In genomic region chr2:88746929-88747490, GRCh38 we compare ENCODE assay signal across 20 cellular contexts. TPM values are rescaled to one million over a fixed set of nuclear protein-coding genes. Genes with fewer than 3 reads are reported as not detected.
DNase-seq lines count a peak whose midpoint lies in the region; ATAC-seq, FAIRE-seq and TF ChIP-seq lines count a peak whose summit lies in the region.
"Had no signal": no experiment of that assay in that cellular context is flagged by ENCODE, and none has a peak within 500 bp of the region (broad histone marks: within the 10 kb centered on the region; RNA-seq: fewer than 3 reads in every experiment).

No MANE protein-coding gene starts in this region.

- H3K4me2 ChIP-seq in OCI-LY1 (ENCODE audit: low read length) (peak overlapping the region; percentile 29), hepatocyte (no peak overlapping the region)

- H3K27me3 ChIP-seq in right cardiac atrium (ENCODE audit: control insufficient read depth, insufficient read depth) (no peaks in the 10 kb centered on the region), OCI-LY1 (ENCODE audit: insufficient read depth, low read length) (no peaks in the 10 kb centered on the region), esophagus squamous epithelium (no peaks in the 10 kb centered on the region), transverse colon (no peaks in the 10 kb centered on the region), hepatocyte (no peaks in the 10 kb centered on the region)
- H3K27me3 ChIP-seq: MG63, SJCRH30 had no signal

- H3K9ac ChIP-seq in OCI-LY1 (ENCODE audit: low read length), result peak overlapping the region; percentile 22; the same call in 1 of the 2 replicates

- H3K4me3 Mint-ChIP-seq in immature natural killer cell, result no peak overlapping the region

- peaks cover 66 to 95% (median 79%) of the 10 kb centered on the region in 3 donors for H3K36me3 Mint-ChIP-seq in immature natural killer cell

- H3K4me3 ChIP-seq in right cardiac atrium (ENCODE audit: low read length) (no peak overlapping the region), OCI-LY1 (ENCODE audit: low read depth, low read length, poor library complexity, severe bottlenecking) (peak overlapping the region; percentile 17), esophagus squamous epithelium (peak overlapping the region in 1 of 4 donors; percentile 8), transverse colon (no peak overlapping the region), hepatocyte (no peak overlapping the region)
- H3K4me3 ChIP-seq: HAP-1, MG63, SJCRH30 had no signal

- TF ChIP-seq CTCF in OCI-LY1 (IDR thresholded peaks at IDR 0.05; ENCODE audit: low read length) (no peak), esophagus squamous epithelium (IDR thresholded peaks at IDR 0.05) (no peak), transverse colon (IDR thresholded peaks at IDR 0.05) (no peak), hepatocyte (IDR thresholded peaks at IDR 0.05; ENCODE audit: poor library complexity) (no peak)

- no peaks in the 10 kb centered on the region for H3K4me1 ChIP-seq in right cardiac atrium (ENCODE audit: control insufficient read depth, insufficient read depth, low read length)
- H3K4me1 ChIP-seq in OCI-LY1 (ENCODE audit: insufficient read depth, low read length, severe bottlenecking), result peaks cover 55% of the 10 kb centered on the region
- H3K4me1 ChIP-seq in esophagus squamous epithelium, result peaks cover 0 to 14% (median 5%) of the 10 kb centered on the region in 3 donors
- peaks cover 0 to 17% (median 6%) of the 10 kb centered on the region in 4 donors for H3K4me1 ChIP-seq in transverse colon
- no peaks in the 10 kb centered on the region for H3K4me1 ChIP-seq in hepatocyte (ENCODE audit: insufficient read depth)
- H3K4me1 ChIP-seq: HAP-1, SJCRH30 had no signal

- H3K9me3 Mint-ChIP-seq in immature natural killer cell, result peaks cover 14 to 21% (median 16%) of the 10 kb centered on the region in 6 donors

- H2AFZ ChIP-seq in OCI-LY1 (ENCODE audit: low read length) (no peak overlapping the region), hepatocyte (no peak overlapping the region)

- peaks cover 2 to 14% of the 10 kb centered on the region in 2 donors for H3K4me1 Mint-ChIP-seq in immature natural killer cell

- H3K27ac Mint-ChIP-seq in immature natural killer cell, result no peak overlapping the region

- peak; percentile 32 for DNase-seq in Right ventricle myocardium inferior (ENCODE audit: missing footprints)
- DNase-seq in right cardiac atrium, result no peak
- DNase-seq in esophagus squamous epithelium (lab: John Stamatoyannopoulos, UW), result no peak
- no peak for DNase-seq in transverse colon
- DNase-seq in urothelium cell line (ENCODE audit: low spot score), result no peak
- no peak for DNase-seq in immature natural killer cell
- no peak for DNase-seq in hepatocyte (ENCODE audit: low spot score)
- DNase-seq: C1 segment of cervical spinal cord, DMS 273 treated with DMSO at 0.1 percent for 48 hours, DND-41, Karpas-422, MG63, NCI-H1048, NCI-H1436, NCI-H1930, NCI-H526, SJCRH30 had no signal

- ATAC-seq in Right ventricle myocardium inferior, result no peak
- no peak for ATAC-seq in right cardiac atrium

- peaks cover 0 to 1% (median 0%) of the 10 kb centered on the region in 3 donors for H3K27me3 Mint-ChIP-seq in immature natural killer cell (ENCODE audit: low read depth in 3 of 3)
- H3K27me3 Mint-ChIP-seq: IgD-negative memory B cell had no signal

- H3K9me3 ChIP-seq in right cardiac atrium (ENCODE audit: control insufficient read depth, low read length), result no peaks in the 10 kb centered on the region
- H3K9me3 ChIP-seq in OCI-LY1 (ENCODE audit: low read length), result peaks cover 6% of the 10 kb centered on the region; the same call in 1 of the 2 replicates
- H3K9me3 ChIP-seq in esophagus squamous epithelium, result peaks cover 0 to 11% (median 0%) of the 10 kb centered on the region in 3 donors
- H3K9me3 ChIP-seq in transverse colon, result peaks cover 6 to 7% of the 10 kb centered on the region in 2 donors
- peaks cover 8% of the 10 kb centered on the region for H3K9me3 ChIP-seq in hepatocyte (ENCODE audit: low read depth)
- H3K9me3 ChIP-seq: HAP-1, SJCRH30 had no signal

- H4K20me1 ChIP-seq in OCI-LY1 (ENCODE audit: insufficient read depth, low read length), result no peaks in the 10 kb centered on the region
- H4K20me1 ChIP-seq in hepatocyte (ENCODE audit: insufficient read depth, poor library complexity, severe bottlenecking), result no peaks in the 10 kb centered on the region

- TF ChIP-seq POLR2A in esophagus squamous epithelium (IDR thresholded peaks at IDR 0.05) (no peak), transverse colon (IDR thresholded peaks at IDR 0.05) (no peak)

- H3K9me2 ChIP-seq in OCI-LY1 (ENCODE audit: low read depth, low read length) (no peaks in the 10 kb centered on the region), hepatocyte (replicated peaks; ENCODE audit: insufficient read depth) (no peaks in the 10 kb centered on the region)

- intact Hi-C loops in Right ventricle myocardium inferior (cut with DNase I), result no loop called here
- intact Hi-C loops in right cardiac atrium (cut with DNase I), result no loop called here
- intact Hi-C loops in esophagus squamous epithelium (cut with DNase I), result no loop called here
- intact Hi-C loops in transverse colon (cut with DNase I; ENCODE audit: low total_unique reads), result no loop called here

- peaks cover 71% of the 10 kb centered on the region for H3K36me3 ChIP-seq in OCI-LY1 (ENCODE audit: insufficient read depth, low read length)
- H3K36me3 ChIP-seq in esophagus squamous epithelium, result peaks cover 0 to 98% (median 8%) of the 10 kb centered on the region in 3 donors
- H3K36me3 ChIP-seq in transverse colon, result peaks cover 0 to 40% (median 17%) of the 10 kb centered on the region in 4 donors
- H3K36me3 ChIP-seq in hepatocyte (replicated peaks; ENCODE audit: insufficient read depth, low read depth), result no peaks in the 10 kb centered on the region

- no peak for FAIRE-seq in urothelium cell line (lab: Jason Lieb, UNC)

- 94% methylated on average over 6 of the region's 6 CpGs for WGBS in right cardiac atrium
- WGBS in esophagus squamous epithelium, 2 donors, result 86 to 89% methylated on average over 3 to 4 of the region's 6 CpGs
- WGBS in transverse colon (ENCODE audit: low coverage in 1 of 2), 2 donors, result 93% methylated on average over 6 of the region's 6 CpGs; no CpG with 5 or more reads in 1 of the 2 donors
- WGBS in hepatocyte (ENCODE audit: low lambda C conversion rate, missing lambda C conversion rate), result 95% methylated on average over 6 of the region's 6 CpGs

- no peaks in the 10 kb centered on the region for H3K79me2 ChIP-seq in OCI-LY1 (ENCODE audit: insufficient read depth, low read length)
- H3K79me2 ChIP-seq in hepatocyte, result peaks cover 6% of the 10 kb centered on the region

- H3F3A ChIP-seq in OCI-LY1 (ENCODE audit: insufficient read depth, low read length), result no peaks in the 10 kb centered on the region

- TF ChIP-seq EP300 in transverse colon (IDR thresholded peaks at IDR 0.05; ENCODE audit: low read depth), result no peak

- H3K27ac ChIP-seq in right cardiac atrium (ENCODE audit: low read length) (no peak overlapping the region), OCI-LY1 (ENCODE audit: low read depth, low read length, poor library complexity, severe bottlenecking) (peak overlapping the region; percentile 99), esophagus squamous epithelium (peak overlapping the region; percentile 66 to 84 (median 78)), transverse colon (peak overlapping the region in 3 of 4 donors; percentile 63 to 66 (median 66)), hepatocyte (no peak overlapping the region)
- H3K27ac ChIP-seq: SJCRH30 had no signal

- in situ Hi-C loops in transverse colon (cut with MboI; ENCODE audit: low pct_ligation_motif_present in 1 of 4, low pct_unique_long_range_greater_than_20kb in 1 of 4, low sequenced_read_pairs in 3 of 4), result no loop called here

RNA-seq across cellular contexts. Expression of gene RPIA, which starts 55.5 kb away (rescaled TPM):
- total RNA-seq in Right ventricle myocardium inferior (15.8 TPM), right cardiac atrium (10 to 100 TPM in 3 of 4 donors, 1 to 10 TPM in 1; 9.1 to 15.4 (median 11.4) TPM), esophagus squamous epithelium (10 to 100 TPM in 2 of 4 donors, 1 to 10 TPM in 2; 6.5 to 17.6 (median 11.0) TPM), transverse colon (10 to 100 TPM in 2 of 4 donors, 1 to 10 TPM in 2; 2.2 to 20.8 (median 9.7) TPM), hepatocyte (7.0 and 7.7 TPM in 2 replicates)
- polyA plus RNA-seq in right cardiac atrium (13.5 TPM), immature natural killer cell (10 to 100 TPM; 32.5 to 48.9 (median 46.2) TPM), hepatocyte (14.8 and 17.6 TPM in 2 replicates)

Comparison
In these comparisons a context has a peak if more than half of its experiments do, and no peak if none do; other contexts are left out.
1. H3K27ac ChIP-seq: peak in OCI-LY1 (single experiment), esophagus squamous epithelium (4 of 4) and transverse colon (3 of 4); none in right cardiac atrium (single experiment) and hepatocyte (single experiment).